Comparison of ENCODE assay signal across 16 cellular contexts in the genomic region with DNA sequence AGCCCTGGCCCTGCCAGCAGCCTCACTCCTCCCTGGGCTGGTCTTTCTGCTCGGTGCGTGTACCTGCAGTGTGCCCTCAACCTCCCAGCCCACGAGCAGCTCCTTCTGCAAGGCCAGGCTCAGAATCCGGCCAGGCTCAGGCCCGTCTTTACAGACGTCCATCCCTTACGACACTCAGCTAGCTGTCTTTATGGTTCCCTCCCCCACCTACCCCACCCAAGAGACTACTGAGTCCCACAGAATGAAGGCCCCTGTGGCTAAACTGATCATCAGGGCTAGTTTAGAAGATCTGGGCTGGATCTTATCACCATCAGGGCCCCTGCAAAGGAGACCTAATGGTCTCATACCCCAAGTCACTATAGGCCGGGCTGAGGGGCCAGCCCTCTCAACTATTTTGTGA. TPM values are rescaled to one million over a fixed set of nuclear protein-coding genes. Genes with fewer than 3 reads are reported as not detected.
DNase-seq lines count a peak whose midpoint lies in the region; ATAC-seq, FAIRE-seq and TF ChIP-seq lines count a peak whose summit lies in the region.
"Had no signal": no experiment of that assay in that cellular context is flagged by ENCODE, and none has a peak within 500 bp of the region (broad histone marks: within the 10 kb centered on the region; RNA-seq: fewer than 3 reads in every experiment).

No MANE protein-coding gene starts in this region.

- RAD21 ChIA-PET in HCT116 (lab: Charles Lee; ENCODE audit: low non-redundant PET in 1 of 2, low total read pairs in 2 of 2, uncharacterized antibody in 2 of 2, unreplicated experiment in 2 of 2): no interaction called here

- intact Hi-C loops in HCT116 (cut with micrococcal nuclease): no loop called here
- intact Hi-C loops in K562 (cut with micrococcal nuclease): no loop called here
- intact Hi-C loops in posterior cingulate gyrus (cut with DNase I): no loop called here

- DNase-seq in H7 (peak; percentile 35), HCT116 (ENCODE audit: low read depth, low spot score) (no peak), K562 (ENCODE audit: extremely low read depth in 1 of 4, low spot score in 3 of 4) (peak in 3 of 4 experiments; percentile 38 to 40 (median 39)), osteoblast (ENCODE audit: insufficient read length, low spot score, missing footprints) (peak; percentile 72), GM19238 (ENCODE audit: insufficient read length, low spot score) (no peak), SHP77 (lab: John Stamatoyannopoulos, UW) (no peak), posterior cingulate gyrus (no peak)
- DNase-seq: AML-193; Caco-2; CD8-positive, alpha-beta memory T cell had no signal

- H3K36me3 ChIP-seq in H7 (replicated peaks; ENCODE audit: control insufficient read depth, insufficient read depth, low read length) (peaks cover 3% of the 10 kb centered on the region; the same call in 1 of the 2 replicates), HCT116 (ENCODE audit: control insufficient read depth in 1 of 2, insufficient read depth in 2 of 2, low read length in 2 of 2) (peaks cover 0 to 2% of the 10 kb centered on the region in 2 experiments; a peak in 2 of 4 replicates), K562 (ENCODE audit: control insufficient read depth, insufficient read depth, low read length) (no peaks in the 10 kb centered on the region), osteoblast (ENCODE audit: insufficient read depth, low read length) (no peaks in the 10 kb centered on the region)
- H3K36me3 ChIP-seq: HAP-1 had no signal

- no peak for TF ChIP-seq EP300 in K562 (IDR thresholded peaks at IDR 0.05; ENCODE audit: low read length)

- BruUV-seq in HCT116 (replicated peaks; lab: Mats Ljungman, UMichigan) (TSS peak; percentile 22), K562 (replicated peaks; lab: Mats Ljungman, UMichigan) (no TSS peak)

- FAIRE-seq in K562 (lab: Jason Lieb, UNC): no peak
- FAIRE-seq: A549 had no signal

- H3K9me1 ChIP-seq in K562 (ENCODE audit: control insufficient read depth, insufficient read depth, low read length): no peaks in the 10 kb centered on the region

- no peaks in the 10 kb centered on the region for H3K4me1 ChIP-seq in HCT116 (ENCODE audit: control insufficient read depth in 1 of 2, insufficient read depth in 2 of 2, low read length in 2 of 2)
- peaks cover 9 to 39% of the 10 kb centered on the region in 2 experiments; a peak in 4 of 5 replicates for H3K4me1 ChIP-seq in K562 (replicated peaks in 1 of 2; ENCODE audit: control insufficient read depth in 2 of 2, insufficient read depth in 2 of 2, low read length in 2 of 2)
- no peaks in the 10 kb centered on the region for H3K4me1 ChIP-seq in osteoblast (ENCODE audit: insufficient read depth, low read length)
- H3K4me1 ChIP-seq: A549, Caco-2, HAP-1 had no signal

- TF ChIP-seq RAD21 in HCT116 (IDR thresholded peaks at IDR 0.05; ENCODE audit: low read depth) (no peak), K562 (CRISPR knock-in tag; conservative IDR thresholded peaks at IDR 0.05 in 1 of 2, IDR thresholded peaks at IDR 0.05 in 1 of 2) (no peak)

- 40% methylated on average over 8 of the region's 8 CpGs for WGBS in K562 (ENCODE audit: insufficient coverage, low coverage, missing lambda C conversion rate)

- H3K9ac ChIP-seq in HCT116 (ENCODE audit: low read length): no peak overlapping the region
- H3K9ac ChIP-seq in K562 (ENCODE audit: insufficient read depth in 1 of 2, low read depth in 2 of 2, low read length in 2 of 2): peak overlapping the region; percentile 12 to 79; a peak in 3 of 4 replicates
- H3K9ac ChIP-seq: BLaER1 had no signal

- CTCF ChIA-PET in HCT116 (lab: Charles Lee): no interaction called here
- CTCF ChIA-PET in K562 (lab: Yijun Ruan, JAX; ENCODE audit: low intra/inter-chr PET ratio): no interaction called here

- no peak for TF ChIP-seq POLR2A in HCT116 (IDR thresholded peaks at IDR 0.05; ENCODE audit: borderline replicate concordance, extremely low read depth, insufficient read depth, insufficient read length)
- TF ChIP-seq POLR2A in K562 (conservative IDR thresholded peaks at IDR 0.05): no peak

- no peak for TF ChIP-seq CTCF in HCT116 (IDR thresholded peaks at IDR 0.05 in 2 of 3, conservative IDR thresholded peaks at IDR 0.05 in 1 of 3; ENCODE audit: borderline replicate concordance in 1 of 3, insufficient read depth in 1 of 3, low read depth in 2 of 3, low read length in 2 of 3)
- TF ChIP-seq CTCF in K562 (IDR thresholded peaks at IDR 0.05 in 2 of 3, conservative IDR thresholded peaks at IDR 0.05 in 1 of 3; ENCODE audit: insufficient read depth in 2 of 3, low read depth in 1 of 3, low read length in 3 of 3): no peak
- TF ChIP-seq CTCF in osteoblast (IDR thresholded peaks at IDR 0.05; ENCODE audit: extremely low read depth, low read depth, low read length): no peak

- no peak for ATAC-seq in HCT116
- peak; percentile 70 for ATAC-seq in K562
- ATAC-seq: GM23338 had no signal

- no peak overlapping the region for H3K4me2 ChIP-seq in HCT116 (ENCODE audit: low read length)
- peak overlapping the region; percentile 27; the same call in 1 of the 2 replicates for H3K4me2 ChIP-seq in K562 (ENCODE audit: insufficient read depth, low read length)
- H3K4me2 ChIP-seq in osteoblast (ENCODE audit: insufficient read depth, low read length): no peak overlapping the region
- H3K4me2 ChIP-seq: A549, BLaER1, GM23338 had no signal

- H2AFZ ChIP-seq in HCT116 (ENCODE audit: low read depth, low read length, poor library complexity, severe bottlenecking) (no peak overlapping the region), K562 (ENCODE audit: low read depth, low read length) (peak overlapping the region; percentile 80), osteoblast (ENCODE audit: low read length) (no peak overlapping the region)
- H2AFZ ChIP-seq: GM23338 had no signal

- H3K4me3 ChIP-seq in H7 (ENCODE audit: insufficient read depth, low read depth, low read length) (no peak overlapping the region), HCT116 (replicated peaks in 1 of 2; ENCODE audit: low read depth in 1 of 2, low read length in 2 of 2) (no peak overlapping the region), K562 (no peak overlapping the region), osteoblast (ENCODE audit: insufficient read depth, low read length) (no peak overlapping the region)
- H3K4me3 ChIP-seq: A549, BLaER1, GM23338, HAP-1 had no signal

- no peak overlapping the region for H3K27ac ChIP-seq in HCT116 (ENCODE audit: low read depth, low read length)
- peak overlapping the region; percentile 65 for H3K27ac ChIP-seq in K562 (ENCODE audit: extremely low read depth, low read depth, low read length)
- no peak overlapping the region for H3K27ac ChIP-seq in osteoblast (ENCODE audit: low read depth, low read length)
- H3K27ac ChIP-seq: A549, BLaER1, HL-60 had no signal

- no peaks in the 10 kb centered on the region for H3K9me3 ChIP-seq in HCT116 (ENCODE audit: control insufficient read depth in 1 of 2, insufficient read depth in 1 of 2, low read depth in 1 of 2, low read length in 2 of 2)
- no peaks in the 10 kb centered on the region for H3K9me3 ChIP-seq in K562 (replicated peaks; ENCODE audit: control insufficient read depth, insufficient read depth, low read depth, low read length)
- H3K9me3 ChIP-seq in osteoblast (ENCODE audit: low read depth, low read length): no peaks in the 10 kb centered on the region
- H3K9me3 ChIP-seq: A549, BLaER1, Caco-2, HAP-1 had no signal

- no peaks in the 10 kb centered on the region for H3K79me2 ChIP-seq in HCT116 (ENCODE audit: insufficient read depth, low read length)
- no peaks in the 10 kb centered on the region for H3K79me2 ChIP-seq in K562 (ENCODE audit: control insufficient read depth, insufficient read depth, low read length)
- H3K79me2 ChIP-seq in osteoblast (ENCODE audit: insufficient read depth, low read length): no peaks in the 10 kb centered on the region

- H4K20me1 ChIP-seq in HCT116 (ENCODE audit: insufficient read depth): no peaks in the 10 kb centered on the region
- no peaks in the 10 kb centered on the region for H4K20me1 ChIP-seq in K562 (replicated peaks; ENCODE audit: control insufficient read depth, insufficient read depth, low read length)
- H4K20me1 ChIP-seq in osteoblast (ENCODE audit: insufficient read depth, low read length): no peaks in the 10 kb centered on the region
- H4K20me1 ChIP-seq: BLaER1 had no signal

- H3K27me3 ChIP-seq in H7 (ENCODE audit: control insufficient read depth, insufficient read depth, low read length) (no peaks in the 10 kb centered on the region), HCT116 (ENCODE audit: insufficient read depth, low read length) (no peaks in the 10 kb centered on the region), K562 (ENCODE audit: control insufficient read depth in 2 of 2, insufficient read depth in 2 of 2, low read length in 2 of 2) (no peaks in the 10 kb centered on the region), osteoblast (ENCODE audit: insufficient read depth, low read length) (no peaks in the 10 kb centered on the region)
- H3K27me3 ChIP-seq: BLaER1 had no signal

- POLR2A ChIA-PET in HCT116 (lab: Charles Lee): interaction anchor here (0.7 kb wide), 1 partner anchor 54 kb away, joined by 3 read pairs; no protein-coding TSS in a partner anchor
- POLR2A ChIA-PET in K562 (lab: Yijun Ruan, JAX): interaction anchor here (1.0 to 3.0 kb wide), 5 partner anchors 10 to 85 kb away, joined by 3 to 7 read pairs (median 3); a partner anchor contains a TSS

- no peaks in the 10 kb centered on the region for H3K9me2 ChIP-seq in HCT116 (ENCODE audit: insufficient read depth)

- in situ Hi-C loops in K562 (cut with MboI): no loop called here

RNA-seq across cellular contexts. Expression of a gene that starts 10.7 kb away (rescaled TPM):
- 0.24 TPM in 1 of 2 replicates, not detected in the other for total RNA-seq in H7 (2014; rRNA removed; shearing (Covaris generic))
- total RNA-seq in HCT116 (2021; ENCODE audit: unreplicated experiment) (not detected), K562 (2014; rRNA removed) (0.91 and 1.0 TPM in 2 replicates), K562 (2014; rRNA removed; fragmentation: Illumina TruSeq; extraction: Trizol) (0.47 TPM in 1 of 2 replicates, not detected in the other), K562 (2015; rRNA removed; fragmentation: Illumina TruSeq; extraction: Trizol) (0.57 and 1.3 TPM in 2 replicates), K562 (2021) (1.2 and 1.4 TPM in 2 replicates), osteoblast (under 0.01 and 0.29 TPM in 2 replicates)
- polyA plus RNA-seq in HCT116 (2012): not detected in 2 replicates
- 1.7 and 5.3 TPM in 2 replicates for total RNA-seq in K562 (2011; cell fraction: chromatin; rRNA removed; ENCODE audit: low replicate concordance)
- 4.7 and 5.2 TPM in 2 replicates for total RNA-seq in K562 (2011; cell fraction: nucleolus; rRNA removed)
- total RNA-seq in K562 (2011; cell fraction: nucleoplasm; rRNA removed): 2.2 and 3.8 TPM in 2 replicates
- polyA plus RNA-seq in K562 (2011; rRNA removed) (0.55 and 0.67 TPM in 2 replicates), K562 (2014; fragmentation: Illumina TruSeq; extraction: Trizol) (0.56 and 0.82 TPM in 2 replicates), K562 (2014; fragmentation: Nextera tagmentation; extraction: Ambion mirVana) (not detected), K562 (2014; rRNA removed) (0.47 and 0.74 TPM in 2 replicates)
- polyA plus RNA-seq in K562 (2011; cell fraction: cytosol; rRNA removed): 1.2 and 2.9 TPM in 2 replicates
- polyA plus RNA-seq in K562 (2011; cell fraction: nucleus; rRNA removed): 1.1 and 3.2 TPM in 2 replicates
- 1.2 and 3.1 TPM in 2 replicates for polyA plus RNA-seq in K562 (2012)
- not detected in 2 replicates for polyA minus RNA-seq in K562 (2011; rRNA and poly(A)+ RNA removed)
- polyA minus RNA-seq in K562 (2011; cell fraction: cytosol; rRNA and poly(A)+ RNA removed): 2.3 TPM in 1 of 2 replicates, not detected in the other
- polyA minus RNA-seq in K562 (2011; cell fraction: nucleus; rRNA and poly(A)+ RNA removed): 1.00 and 1.2 TPM in 2 replicates
- total RNA-seq: Daoy, GM23338 had no signal
- polyA plus RNA-seq: CD8-positive, alpha-beta memory T cell had no signal

RNA-seq across cellular contexts. Expression of a gene that starts 25.3 kb away (rescaled TPM):
- 36.1 and 58.9 TPM in 2 replicates for total RNA-seq in H7 (2014; rRNA removed; shearing (Covaris generic))
- 27.5 TPM for total RNA-seq in HCT116 (2021; ENCODE audit: unreplicated experiment)
- 19.9 and 25.4 TPM in 2 replicates for polyA plus RNA-seq in HCT116 (2012)
- total RNA-seq in K562 (2011; cell fraction: chromatin; rRNA removed; ENCODE audit: low replicate concordance): 62.4 and 157 TPM in 2 replicates
- 117 and 126 TPM in 2 replicates for total RNA-seq in K562 (2011; cell fraction: nucleolus; rRNA removed)
- total RNA-seq in K562 (2011; cell fraction: nucleoplasm; rRNA removed): 79.2 and 82.9 TPM in 2 replicates
- total RNA-seq in K562 (2014; rRNA removed): 35.6 and 38.2 TPM in 2 replicates
- 3.7 and 8.2 TPM in 2 replicates for total RNA-seq in K562 (2014; rRNA removed; fragmentation: Illumina TruSeq; extraction: Trizol)
- 11.0 and 12.5 TPM in 2 replicates for total RNA-seq in K562 (2015; rRNA removed; fragmentation: Illumina TruSeq; extraction: Trizol)
- total RNA-seq in K562 (2021): 50.7 and 53.5 TPM in 2 replicates
- polyA plus RNA-seq in K562 (2011; rRNA removed): 22.8 and 36.8 TPM in 2 replicates
- polyA plus RNA-seq in K562 (2011; cell fraction: cytosol; rRNA removed): 25.5 and 46.8 TPM in 2 replicates
- 121 and 175 TPM in 2 replicates for polyA plus RNA-seq in K562 (2011; cell fraction: nucleus; rRNA removed)
- polyA plus RNA-seq in K562 (2012): 42.5 and 52.7 TPM in 2 replicates
- 16.6 and 22.7 TPM in 2 replicates for polyA plus RNA-seq in K562 (2014; fragmentation: Illumina TruSeq; extraction: Trizol)
- polyA plus RNA-seq in K562 (2014; fragmentation: Nextera tagmentation; extraction: Ambion mirVana): under 1 TPM; 0.15 to 0.17 TPM
- polyA plus RNA-seq in K562 (2014; rRNA removed): 42.7 and 50.2 TPM in 2 replicates
- polyA minus RNA-seq in K562 (2011; rRNA and poly(A)+ RNA removed): 7.6 and 10.5 TPM in 2 replicates
- 14.4 and 16.3 TPM in 2 replicates for polyA minus RNA-seq in K562 (2011; cell fraction: cytosol; rRNA and poly(A)+ RNA removed)
- 40.8 and 44.9 TPM in 2 replicates for polyA minus RNA-seq in K562 (2011; cell fraction: nucleus; rRNA and poly(A)+ RNA removed)
- 9.7 and 10.9 TPM in 2 replicates for total RNA-seq in osteoblast

RNA-seq across cellular contexts. Expression of a gene that starts 30.6 kb away (rescaled TPM):
- 20.3 and 31.3 TPM in 2 replicates for total RNA-seq in H7 (2014; rRNA removed; shearing (Covaris generic))
- total RNA-seq in HCT116 (2021; ENCODE audit: unreplicated experiment) (33.3 TPM), K562 (2014; rRNA removed) (3.8 and 5.0 TPM in 2 replicates), K562 (2014; rRNA removed; fragmentation: Illumina TruSeq; extraction: Trizol) (1.6 and 1.7 TPM in 2 replicates), K562 (2015; rRNA removed; fragmentation: Illumina TruSeq; extraction: Trizol) (1.3 and 1.7 TPM in 2 replicates), K562 (2021) (5.6 and 8.1 TPM in 2 replicates), osteoblast (1.8 and 4.0 TPM in 2 replicates)
- polyA plus RNA-seq in HCT116 (2012): 37.7 and 47.8 TPM in 2 replicates
- total RNA-seq in K562 (2011; cell fraction: chromatin; rRNA removed; ENCODE audit: low replicate concordance): 28.5 and 48.4 TPM in 2 replicates
- 21.7 and 25.3 TPM in 2 replicates for total RNA-seq in K562 (2011; cell fraction: nucleolus; rRNA removed)
- total RNA-seq in K562 (2011; cell fraction: nucleoplasm; rRNA removed): 13.4 and 18.0 TPM in 2 replicates
- polyA plus RNA-seq in K562 (2011; rRNA removed) (3.5 and 3.6 TPM in 2 replicates), K562 (2014; fragmentation: Illumina TruSeq; extraction: Trizol) (4.3 and 4.5 TPM in 2 replicates), K562 (2014; fragmentation: Nextera tagmentation; extraction: Ambion mirVana) (not detected), K562 (2014; rRNA removed) (9.3 and 9.8 TPM in 2 replicates)
- polyA plus RNA-seq in K562 (2011; cell fraction: cytosol; rRNA removed): 4.7 and 5.3 TPM in 2 replicates
- polyA plus RNA-seq in K562 (2011; cell fraction: nucleus; rRNA removed): 46.8 and 66.1 TPM in 2 replicates
- polyA plus RNA-seq in K562 (2012): 4.6 and 18.4 TPM in 2 replicates
- 1.7 and 2.2 TPM in 2 replicates for polyA minus RNA-seq in K562 (2011; rRNA and poly(A)+ RNA removed)
- 1.1 and 2.1 TPM in 2 replicates for polyA minus RNA-seq in K562 (2011; cell fraction: cytosol; rRNA and poly(A)+ RNA removed)
- polyA minus RNA-seq in K562 (2011; cell fraction: nucleus; rRNA and poly(A)+ RNA removed): 7.0 and 11.6 TPM in 2 replicates

RNA-seq across cellular contexts. Expression of a gene that starts 34.5 kb away (rescaled TPM):
- 54.4 and 92.3 TPM in 2 replicates for total RNA-seq in H7 (2014; rRNA removed; shearing (Covaris generic))
- total RNA-seq in HCT116 (2021; ENCODE audit: unreplicated experiment) (63.0 TPM), K562 (2014; rRNA removed) (54.6 and 63.3 TPM in 2 replicates), K562 (2014; rRNA removed; fragmentation: Illumina TruSeq; extraction: Trizol) (12.3 and 13.9 TPM in 2 replicates), K562 (2015; rRNA removed; fragmentation: Illumina TruSeq; extraction: Trizol) (38.7 and 41.3 TPM in 2 replicates), K562 (2021) (81.3 and 85.8 TPM in 2 replicates), osteoblast (20.6 and 26.4 TPM in 2 replicates)
- polyA plus RNA-seq in HCT116 (2012): 49.1 and 50.2 TPM in 2 replicates
- total RNA-seq in K562 (2011; cell fraction: chromatin; rRNA removed; ENCODE audit: low replicate concordance): 1.8 and 7.4 TPM in 2 replicates
- 14.1 and 16.0 TPM in 2 replicates for total RNA-seq in K562 (2011; cell fraction: nucleolus; rRNA removed)
- 5.8 and 8.5 TPM in 2 replicates for total RNA-seq in K562 (2011; cell fraction: nucleoplasm; rRNA removed)
- polyA plus RNA-seq in K562 (2011; rRNA removed) (20.6 and 30.4 TPM in 2 replicates), K562 (2014; fragmentation: Illumina TruSeq; extraction: Trizol) (21.8 and 37.7 TPM in 2 replicates), K562 (2014; fragmentation: Nextera tagmentation; extraction: Ambion mirVana) (1 to 10 TPM in 1 of 2 experiments, under 1 TPM in 1; 0.83 to 1.5 TPM), K562 (2014; rRNA removed) (59.0 and 62.3 TPM in 2 replicates)
- polyA plus RNA-seq in K562 (2011; cell fraction: cytosol; rRNA removed): 38.3 and 103 TPM in 2 replicates
- polyA plus RNA-seq in K562 (2011; cell fraction: nucleus; rRNA removed): 17.4 and 24.9 TPM in 2 replicates
- 67.2 and 80.0 TPM in 2 replicates for polyA plus RNA-seq in K562 (2012)
- 5.2 and 9.1 TPM in 2 replicates for polyA minus RNA-seq in K562 (2011; rRNA and poly(A)+ RNA removed)
- 23.1 and 31.8 TPM in 2 replicates for polyA minus RNA-seq in K562 (2011; cell fraction: cytosol; rRNA and poly(A)+ RNA removed)
- polyA minus RNA-seq in K562 (2011; cell fraction: nucleus; rRNA and poly(A)+ RNA removed): 6.2 and 6.8 TPM in 2 replicates

RNA-seq across cellular contexts. Expression of a gene that starts 40.1 kb away (rescaled TPM):
- 0.17 and 0.30 TPM in 2 replicates for total RNA-seq in H7 (2014; rRNA removed; shearing (Covaris generic))
- 2.4 TPM for total RNA-seq in HCT116 (2021; ENCODE audit: unreplicated experiment)
- 2.7 and 3.0 TPM in 2 replicates for polyA plus RNA-seq in HCT116 (2012)
- 4.5 and 12.9 TPM in 2 replicates for total RNA-seq in K562 (2011; cell fraction: chromatin; rRNA removed; ENCODE audit: low replicate concordance)
- total RNA-seq in K562 (2011; cell fraction: nucleolus; rRNA removed): 6.8 and 7.2 TPM in 2 replicates
- 7.8 and 8.9 TPM in 2 replicates for total RNA-seq in K562 (2011; cell fraction: nucleoplasm; rRNA removed)
- total RNA-seq in K562 (2014; rRNA removed): 0.59 and 1.3 TPM in 2 replicates
- total RNA-seq in K562 (2014; rRNA removed; fragmentation: Illumina TruSeq; extraction: Trizol): 0.40 and 0.61 TPM in 2 replicates
- 0.23 and 0.83 TPM in 2 replicates for total RNA-seq in K562 (2015; rRNA removed; fragmentation: Illumina TruSeq; extraction: Trizol)
- total RNA-seq in K562 (2021): 2.5 and 2.6 TPM in 2 replicates
- polyA plus RNA-seq in K562 (2011; rRNA removed): 1.8 and 1.9 TPM in 2 replicates
- 1.0 and 2.3 TPM in 2 replicates for polyA plus RNA-seq in K562 (2011; cell fraction: cytosol; rRNA removed)
- 13.4 and 60.3 TPM in 2 replicates for polyA plus RNA-seq in K562 (2011; cell fraction: nucleus; rRNA removed)
- polyA plus RNA-seq in K562 (2012): 0.97 and 1.7 TPM in 2 replicates
- 1.2 and 2.1 TPM in 2 replicates for polyA plus RNA-seq in K562 (2014; fragmentation: Illumina TruSeq; extraction: Trizol)
- polyA plus RNA-seq in K562 (2014; fragmentation: Nextera tagmentation; extraction: Ambion mirVana): under 1 TPM; 0.56 to 0.71 TPM
- polyA plus RNA-seq in K562 (2014; rRNA removed): 1.4 and 1.5 TPM in 2 replicates
- polyA minus RNA-seq in K562 (2011; rRNA and poly(A)+ RNA removed): 0.51 and 0.60 TPM in 2 replicates
- 0.38 TPM in 1 of 2 replicates, not detected in the other for polyA minus RNA-seq in K562 (2011; cell fraction: cytosol; rRNA and poly(A)+ RNA removed)
- 1.8 and 2.6 TPM in 2 replicates for polyA minus RNA-seq in K562 (2011; cell fraction: nucleus; rRNA and poly(A)+ RNA removed)
- total RNA-seq in osteoblast: not detected in 2 replicates
- total RNA-seq: CD8-positive, alpha-beta memory T cell; Daoy had no signal
- polyA plus RNA-seq: CD8-positive, alpha-beta memory T cell had no signal

Comparison
In these comparisons a context has a peak if more than half of its experiments do, and no peak if none do; other contexts are left out.
1. DNase-seq: peak in H7 (single experiment), K562 (3 of 4) and osteoblast (single experiment); none in HCT116 (single experiment), GM19238 (single experiment), SHP77 (0 of 2) and posterior cingulate gyrus (0 of 10).